Comparison of ENCODE assay signal across 21 cellular contexts in genomic region chr1:242824435-242824834, GRCh38.
DNase-seq lines count a peak whose midpoint lies in the region; ATAC-seq and TF ChIP-seq lines count a peak whose summit lies in the region.
"Had no signal": no experiment of that assay in that cellular context is flagged by ENCODE, and none has a peak within 500 bp of the region (broad histone marks: within the 10 kb centered on the region; RNA-seq: fewer than 3 reads in every experiment).

No MANE protein-coding gene starts in this region.

- H3K4me3 Mint-ChIP-seq in HFFc6 = no peak overlapping the region
- H3K4me3 Mint-ChIP-seq: activated naive CD8-positive, alpha-beta T cell treated with anti-CD3 and anti-CD28 coated beads, Interleukin-2, amount 50 U/mL, for 24 hours; central memory CD8-positive, alpha-beta T cell; naive thymus-derived CD4-positive, alpha-beta T cell; T-helper 2 cell treated with Interferon-gamma antibody and Interleukin-4, amounts not matched to agents 5 μg/mL and 100 μg/mL, for 36 hours had no signal

- no peak overlapping the region for H3K4me3 ChIP-seq in SJCRH30
- H3K4me3 ChIP-seq in fibroblast of the aortic adventitia (ENCODE audit: low read depth, low read length) = no peak overlapping the region
- peak overlapping the region; percentile 17 for H3K4me3 ChIP-seq in skeletal muscle satellite cell (ENCODE audit: low read length)
- H3K4me3 ChIP-seq: gastroesophageal sphincter, lung, testis had no signal

- H3K4me1 ChIP-seq in SJCRH30 (peaks cover 5% of the 10 kb centered on the region; the same call in 1 of the 2 replicates), skeletal muscle satellite cell (ENCODE audit: control insufficient read depth, insufficient read depth, low read length) (peaks cover 40% of the 10 kb centered on the region)
- H3K4me1 ChIP-seq: gastroesophageal sphincter, parathyroid adenoma, testis had no signal

- H3K27ac ChIP-seq in SJCRH30 = peak overlapping the region; percentile 11; the same call in 1 of the 2 replicates
- H3K27ac ChIP-seq: gastroesophageal sphincter, parathyroid adenoma, testis had no signal

- ATAC-seq in GM18870 (IDR thresholded peaks at IDR 0.05; ENCODE audit: unreplicated experiment) (no peak), HG03280 (IDR thresholded peaks at IDR 0.05; ENCODE audit: unreplicated experiment) (no peak)
- ATAC-seq: activated naive CD8-positive, alpha-beta T cell treated with anti-CD3 and anti-CD28 coated beads, Interleukin-2, amount 50 U/mL, for 24 hours; gastroesophageal sphincter; naive thymus-derived CD4-positive, alpha-beta T cell had no signal

- DNase-seq in HFFc6 = peak; percentile 8
- DNase-seq in SJCRH30 = peak; percentile 37 to 43
- peak; percentile 15 for DNase-seq in fibroblast of the aortic adventitia (ENCODE audit: low read depth)
- DNase-seq in hippocampal formation (lab: John Stamatoyannopoulos, UW) = no peak
- DNase-seq in dermis blood vessel endothelial cell = no peak
- DNase-seq: activated CD4-positive, CD25-positive, alpha-beta regulatory T cell treated with anti-CD3 and anti-CD28 coated beads, Interleukin-2, amount 50 U/mL, for 72 hours; activated naive CD8-positive, alpha-beta T cell treated with anti-CD3 and anti-CD28 coated beads, Interleukin-2, amount 50 U/mL, for 24 hours; effector memory CD4-positive, alpha-beta T cell; naive thymus-derived CD4-positive, alpha-beta T cell; NCI-H345; SHP77 treated with DMSO at 0.1 percent for 48 hours; testis had no signal

- H3K27me3 ChIP-seq in SJCRH30 (no peaks in the 10 kb centered on the region), skeletal muscle satellite cell (ENCODE audit: control insufficient read depth, insufficient read depth, low read length) (no peaks in the 10 kb centered on the region)
- H3K27me3 ChIP-seq: testis had no signal

- no peak for TF ChIP-seq CTCF in HFFc6 (IDR thresholded peaks at IDR 0.05)
- TF ChIP-seq CTCF in fibroblast of the aortic adventitia (IDR thresholded peaks at IDR 0.05; ENCODE audit: insufficient read depth, low read length) = no peak

- no peak overlapping the region for H3K27ac Mint-ChIP-seq in HFFc6
- H3K27ac Mint-ChIP-seq: activated naive CD8-positive, alpha-beta T cell treated with anti-CD3 and anti-CD28 coated beads, Interleukin-2, amount 50 U/mL, for 24 hours; activated T-helper 2 cell treated with anti-CD3 and anti-CD28 coated beads, Interferon-gamma antibody, Interleukin-2, Interleukin-4, amounts not matched to agents 10 μg/mL and 5 μg/mL and 100 μg/mL, durations not matched to agents 14 hours and 24 hours and 36 hours; naive thymus-derived CD4-positive, alpha-beta T cell; T-helper 2 cell treated with Interferon-gamma antibody and Interleukin-4, amounts not matched to agents 5 μg/mL and 100 μg/mL, for 36 hours had no signal

- H3K27me3 Mint-ChIP-seq in HFFc6 (ENCODE audit: insufficient read depth) = no peaks in the 10 kb centered on the region
- H3K27me3 Mint-ChIP-seq: central memory CD8-positive, alpha-beta T cell had no signal

- peak overlapping the region; percentile 23 for H3K4me2 ChIP-seq in skeletal muscle satellite cell (ENCODE audit: low read length)

- H3K9ac ChIP-seq in skeletal muscle satellite cell (ENCODE audit: low read depth, low read length) = no peak overlapping the region
- H3K9ac ChIP-seq: parathyroid adenoma had no signal

- H3K9me3 Mint-ChIP-seq in HFFc6 = peaks cover 39% of the 10 kb centered on the region
- H3K9me3 Mint-ChIP-seq: activated T-helper 2 cell treated with anti-CD3 and anti-CD28 coated beads, Interferon-gamma antibody, Interleukin-2, Interleukin-4, amounts not matched to agents 10 μg/mL and 5 μg/mL and 100 μg/mL, durations not matched to agents 14 hours and 24 hours and 36 hours; central memory CD8-positive, alpha-beta T cell; T-helper 2 cell treated with Interferon-gamma antibody and Interleukin-4, amounts not matched to agents 5 μg/mL and 100 μg/mL, for 36 hours had no signal

- 0 out of 2 replicates have a peak, but pooled peaks cover 4% of the 10 kb centered on the region for H3K9me3 ChIP-seq in SJCRH30 (replicated peaks)
- H3K9me3 ChIP-seq in skeletal muscle satellite cell (replicated peaks; ENCODE audit: low read length) = no peaks in the 10 kb centered on the region
- H3K9me3 ChIP-seq: gastroesophageal sphincter, testis had no signal

- H3K36me3 ChIP-seq in SJCRH30 = no peaks in the 10 kb centered on the region
- H3K36me3 ChIP-seq in skeletal muscle satellite cell (ENCODE audit: insufficient read depth, low read length) = no peaks in the 10 kb centered on the region
- H3K36me3 ChIP-seq: gastroesophageal sphincter had no signal

- H3K4me1 Mint-ChIP-seq in HFFc6 (ENCODE audit: low read depth) = no peaks in the 10 kb centered on the region
- H3K4me1 Mint-ChIP-seq: activated naive CD8-positive, alpha-beta T cell treated with anti-CD3 and anti-CD28 coated beads, Interleukin-2, amount 50 U/mL, for 24 hours; central memory CD8-positive, alpha-beta T cell; naive thymus-derived CD4-positive, alpha-beta T cell had no signal

- no peaks in the 10 kb centered on the region for H3K36me3 Mint-ChIP-seq in HFFc6 (ENCODE audit: low read depth)
- H3K36me3 Mint-ChIP-seq: naive thymus-derived CD4-positive, alpha-beta T cell had no signal

Comparison
In these comparisons a context has a peak if more than half of its experiments do, and no peak if none do; other contexts are left out.
1. DNase-seq: peak in HFFc6 (single experiment), SJCRH30 (2 of 2) and fibroblast of the aortic adventitia (single experiment); none in hippocampal formation (0 of 2) and dermis blood vessel endothelial cell (single experiment).